ENCODE assay signal across 24 cellular contexts in the genomic region with DNA sequence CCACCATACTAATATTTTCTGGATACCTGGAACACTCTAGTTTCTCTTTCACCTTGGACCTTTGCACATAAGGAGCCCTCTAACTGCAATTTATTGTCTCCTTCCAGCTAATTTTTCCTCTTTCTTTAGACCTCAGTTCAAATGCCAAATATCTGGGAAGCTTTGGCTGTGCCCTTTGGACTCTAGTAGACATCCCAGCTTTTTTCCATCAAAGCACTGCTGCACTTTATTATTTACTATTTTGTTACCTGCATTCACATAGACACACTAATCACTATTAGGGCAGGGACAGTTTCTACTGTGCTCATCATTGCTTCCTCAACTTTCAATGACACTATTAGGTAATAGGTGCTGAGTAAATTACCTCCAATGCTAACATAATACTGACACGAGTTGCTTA. TPM values are rescaled to one million over a fixed set of nuclear protein-coding genes. Genes with fewer than 3 reads are reported as not detected.
DNase-seq lines count a peak whose midpoint lies in the region; ATAC-seq, FAIRE-seq and TF ChIP-seq lines count a peak whose summit lies in the region.
"Had no signal": no experiment of that assay in that cellular context is flagged by ENCODE, and none has a peak within 500 bp of the region (broad histone marks: within the 10 kb centered on the region; RNA-seq: fewer than 3 reads in every experiment).

No MANE protein-coding gene starts in this region.

- no peaks in the 10 kb centered on the region for H3K27me3 ChIP-seq in heart right ventricle
- H3K27me3 ChIP-seq in HepG2 (ENCODE audit: control insufficient read depth in 1 of 2, insufficient read depth in 2 of 2, low read length in 2 of 2), result no peaks in the 10 kb centered on the region; a peak in 1 of 5 replicates
- H3K27me3 ChIP-seq in testis, result no peaks in the 10 kb centered on the region
- H3K27me3 ChIP-seq: gastrocnemius medialis, SJSA1, suprapubic skin had no signal

- TF ChIP-seq CTCF in heart right ventricle (IDR thresholded peaks at IDR 0.05) (no peak), HepG2 (CRISPR knock-in tag; IDR thresholded peaks at IDR 0.05) (no peak), testis (IDR thresholded peaks at IDR 0.05) (no peak)

- peaks cover 21% of the 10 kb centered on the region for H3K36me3 Mint-ChIP-seq in activated T-helper 1 cell treated with anti-CD3 and anti-CD28 coated beads, Interleukin-12 subunit alpha, Interleukin-12 subunit beta, Interleukin-2, Interleukin-4 antibody, amounts not matched to agents 30 ng/mL and 10 ng/mL and 1 ng/mL, durations not matched to agents 14 hours and 24 hours and 36 hours (ENCODE audit: low read depth)

- peak overlapping the region in 7 of 10 donors; percentile 58 to 91 (median 72) for H3K4me3 ChIP-seq in heart right ventricle
- H3K4me3 ChIP-seq in HepG2 (replicated peaks in 1 of 3; ENCODE audit: insufficient read depth in 1 of 3, low read depth in 2 of 3, low read length in 3 of 3), result peak overlapping the region in 2 of 3 experiments; percentile 8 to 80; a peak in 2 of 6 replicates
- no peak overlapping the region for H3K4me3 ChIP-seq in testis
- H3K4me3 ChIP-seq: K562, SJSA1, smooth muscle cell had no signal

- H3K27me3 Mint-ChIP-seq in activated T-helper 1 cell treated with anti-CD3 and anti-CD28 coated beads, Interleukin-12 subunit alpha, Interleukin-12 subunit beta, Interleukin-2, Interleukin-4 antibody, amounts not matched to agents 30 ng/mL and 10 ng/mL and 1 ng/mL, durations not matched to agents 14 hours and 24 hours and 36 hours (ENCODE audit: insufficient read depth), result no peaks in the 10 kb centered on the region
- H3K27me3 Mint-ChIP-seq: progenitor cell of endocrine pancreas had no signal

- no peaks in the 10 kb centered on the region for H3K9me3 Mint-ChIP-seq in activated T-helper 1 cell treated with anti-CD3 and anti-CD28 coated beads, Interleukin-12 subunit alpha, Interleukin-12 subunit beta, Interleukin-2, Interleukin-4 antibody, amounts not matched to agents 30 ng/mL and 10 ng/mL and 1 ng/mL, durations not matched to agents 14 hours and 24 hours and 36 hours

- H3K27ac Mint-ChIP-seq in activated T-helper 1 cell treated with anti-CD3 and anti-CD28 coated beads, Interleukin-12 subunit alpha, Interleukin-12 subunit beta, Interleukin-2, Interleukin-4 antibody, amounts not matched to agents 30 ng/mL and 10 ng/mL and 1 ng/mL, durations not matched to agents 14 hours and 24 hours and 36 hours, result peak overlapping the region; percentile 4
- H3K27ac Mint-ChIP-seq: nephron had no signal

- no TSS peak for BruUV-seq in HepG2 (replicated peaks; lab: Mats Ljungman, UMichigan)

- H4K20me1 ChIP-seq in HepG2 (ENCODE audit: insufficient read depth, low read length), result no peaks in the 10 kb centered on the region

- peak overlapping the region; percentile 89 for H3K4me2 ChIP-seq in HepG2 (ENCODE audit: low read depth, low read length)
- H3K4me2 ChIP-seq: smooth muscle cell had no signal

- no peak overlapping the region for H3K9ac ChIP-seq in HepG2 (ENCODE audit: insufficient read depth, low read depth, low read length)

- peaks cover 4 to 43% (median 33%) of the 10 kb centered on the region in 9 donors for H3K4me1 ChIP-seq in heart right ventricle
- H3K4me1 ChIP-seq in HepG2 (ENCODE audit: insufficient read depth, low read length), result peaks cover 39% of the 10 kb centered on the region
- peaks cover 11% of the 10 kb centered on the region for H3K4me1 ChIP-seq in testis

- no peak for FAIRE-seq in HepG2 (lab: Jason Lieb, UNC)
- FAIRE-seq: H1, K562 had no signal

- H3K36me3 ChIP-seq in heart right ventricle (peaks cover 0 to 13% (median 0%) of the 10 kb centered on the region in 9 donors), HepG2 (replicated peaks in 1 of 2; ENCODE audit: control insufficient read depth in 1 of 2, insufficient read depth in 2 of 2, low read length in 2 of 2) (0 out of 5 replicates have a peak, but pooled peaks cover 0 to under 1% of the 10 kb centered on the region in 2 experiments), testis (ENCODE audit: low read depth, missing control alignments) (no peaks in the 10 kb centered on the region)
- H3K36me3 ChIP-seq: gastrocnemius medialis, SJSA1, suprapubic skin had no signal

- POLR2A ChIA-PET in HepG2 (lab: Yijun Ruan, JAX), result no interaction called here

- H2AFZ ChIP-seq in HepG2 (ENCODE audit: low read length), result no peak overlapping the region

- in situ Hi-C loops in HepG2 (cut with HindIII; ENCODE audit: extremely low pct_ligation_motif_present, low pct_unique_long_range_greater_than_20kb), result no loop called here

- TF ChIP-seq EP300 in HepG2 (IDR thresholded peaks at IDR 0.05; ENCODE audit: low read depth in 2 of 2, low read length in 2 of 2) (no peak), HepG2 (CRISPR knock-in tag; IDR thresholded peaks at IDR 0.05; ENCODE audit: borderline replicate concordance) (no peak)

- H3K9me3 ChIP-seq in heart right ventricle, result no peaks in the 10 kb centered on the region
- peaks cover 5% of the 10 kb centered on the region for H3K9me3 ChIP-seq in HepG2 (ENCODE audit: low read length)
- no peaks in the 10 kb centered on the region for H3K9me3 ChIP-seq in testis
- H3K9me3 ChIP-seq: gastrocnemius medialis, SJSA1, suprapubic skin had no signal

- no peak for TF ChIP-seq RAD21 in HepG2 (CRISPR knock-in tag; IDR thresholded peaks at IDR 0.05)

- CTCF ChIA-PET in HepG2 (lab: Yijun Ruan, JAX; ENCODE audit: low intra/inter-chr PET ratio, low total read pairs), result no interaction called here

- ATAC-seq in heart right ventricle, result no peak
- ATAC-seq in Right ventricle myocardium inferior, result no peak
- ATAC-seq in HepG2, result no peak
- no peak for ATAC-seq in GM18502 (IDR thresholded peaks at IDR 0.05; ENCODE audit: poor library complexity, unreplicated experiment)
- ATAC-seq in HG02642 (IDR thresholded peaks at IDR 0.05; ENCODE audit: poor library complexity, unreplicated experiment), result no peak
- ATAC-seq: gastrocnemius medialis, K562 had no signal

- intact Hi-C loops in heart right ventricle (cut with DNase I), result loop anchor here in 4 of 10 donors (10.0 kb wide), 3 partner anchors 51 to 139 kb away; a partner anchor contains a TSS
- intact Hi-C loops in Right ventricle myocardium inferior (cut with DNase I), result loop anchor here (10.0 kb wide), 1 partner anchor 89 kb away; no protein-coding TSS in a partner anchor
- intact Hi-C loops in activated T-helper 1 cell treated with anti-CD3 and anti-CD28 coated beads, Interleukin-12 subunit alpha, Interleukin-12 subunit beta, Interleukin-2, Interleukin-4 antibody, amounts not matched to agents 30 ng/mL and 10 ng/mL and 1 ng/mL, durations not matched to agents 14 hours and 24 hours and 36 hours (cut with micrococcal nuclease), result no loop called here
- intact Hi-C loops in HepG2 (cut with micrococcal nuclease; ENCODE audit: unreplicated experiment), result no loop called here
- intact Hi-C loops in testis (cut with DNase I; ENCODE audit: low total_unique reads), result no loop called here

- 40 to 43% methylated on average over 1 of the region's 1 CpG for WGBS in heart right ventricle, 2 donors
- 41% methylated on average over 1 of the region's 1 CpG for WGBS in HepG2 (ENCODE audit: low lambda C conversion rate)
- WGBS in testis, 2 donors, result 52 to 71% methylated on average over 1 of the region's 1 CpG

- peak overlapping the region; percentile 92 for H3K4me3 Mint-ChIP-seq in activated T-helper 1 cell treated with anti-CD3 and anti-CD28 coated beads, Interleukin-12 subunit alpha, Interleukin-12 subunit beta, Interleukin-2, Interleukin-4 antibody, amounts not matched to agents 30 ng/mL and 10 ng/mL and 1 ng/mL, durations not matched to agents 14 hours and 24 hours and 36 hours

- peaks cover 6% of the 10 kb centered on the region for H3K79me2 ChIP-seq in HepG2 (ENCODE audit: insufficient read depth, low read length)

- DNase-seq in heart right ventricle, result no peak
- no peak for DNase-seq in Right ventricle myocardium inferior (ENCODE audit: missing footprints)
- DNase-seq in activated T-helper 1 cell treated with anti-CD3 and anti-CD28 coated beads, Interleukin-12 subunit alpha, Interleukin-12 subunit beta, Interleukin-2, Interleukin-4 antibody, amounts not matched to agents 30 ng/mL and 10 ng/mL and 1 ng/mL, durations not matched to agents 14 hours and 24 hours and 36 hours (ENCODE audit: low spot score), result no peak
- DNase-seq in HepG2 (ENCODE audit: low spot score), result peak; percentile 9
- no peak for DNase-seq in testis
- no peak for DNase-seq in NOMO-1 treated with DMSO at 0.1 percent for 48 hours (lab: John Stamatoyannopoulos, UW; ENCODE audit: unreplicated experiment)
- DNase-seq: activated CD4-positive, alpha-beta T cell treated with anti-CD3 and anti-CD28 coated beads for 4 hours; aorta; gastrocnemius medialis; GDM1; NCI-H1092; OCI-M1; stimulated activated CD4-positive, alpha-beta T cell treated with anti-CD3 and anti-CD28 coated beads, Interleukin-4, amount 100 ng/mL, for 4 hours; stimulated activated CD8-positive, alpha-beta memory T cell treated with anti-CD3 and anti-CD28 coated beads, Interleukin-4, amount 100 ng/mL, for 48 hours had no signal

- TF ChIP-seq POLR2A in HepG2 (IDR thresholded peaks at IDR 0.05; ENCODE audit: insufficient read depth in 1 of 2, low read depth in 2 of 2, low read length in 2 of 2) (no peak), testis (IDR thresholded peaks at IDR 0.05) (no peak)

- H3K27ac ChIP-seq in heart right ventricle (no peak overlapping the region), HepG2 (ENCODE audit: extremely low read length, insufficient read depth, low read length) (no peak overlapping the region), testis (no peak overlapping the region)
- H3K27ac ChIP-seq: HL-60, SJSA1 had no signal

- H3K4me1 Mint-ChIP-seq in activated T-helper 1 cell treated with anti-CD3 and anti-CD28 coated beads, Interleukin-12 subunit alpha, Interleukin-12 subunit beta, Interleukin-2, Interleukin-4 antibody, amounts not matched to agents 30 ng/mL and 10 ng/mL and 1 ng/mL, durations not matched to agents 14 hours and 24 hours and 36 hours (ENCODE audit: low read depth), result peaks cover 53% of the 10 kb centered on the region

RNA-seq across cellular contexts. Expression of a gene that starts 2.1 kb away (rescaled TPM):
- total RNA-seq in heart right ventricle (10 to 100 TPM in 1 of 10 donors, 1 to 10 TPM in 9; 3.0 to 15.2 (median 5.0) TPM), Right ventricle myocardium inferior (4.7 TPM), HepG2 (2016; rRNA removed; fragmentation: Illumina TruSeq; extraction: Trizol) (8.2 and 12.2 TPM in 2 replicates), testis (10 to 100 TPM in 1 of 2 donors, 1 to 10 TPM in 1; 8.4 to 10.2 TPM)
- polyA plus RNA-seq in heart right ventricle (1 to 10 TPM; 1.5 to 2.3 TPM), HepG2 (2011; rRNA removed) (2.4 and 3.0 TPM in 2 replicates), testis (ENCODE audit: insufficient read depth, low read depth, low replicate concordance) (4.9 TPM)
- total RNA-seq in activated T-helper 1 cell treated with anti-CD3 and anti-CD28 coated beads, Interleukin-12 subunit alpha, Interleukin-12 subunit beta, Interleukin-2, Interleukin-4 antibody, amounts not matched to agents 30 ng/mL and 10 ng/mL and 1 ng/mL, durations not matched to agents 14 hours and 24 hours and 36 hours, result 6.1 and 6.5 TPM in 2 replicates
- total RNA-seq in HepG2 (2016; cell fraction: cytosol; rRNA removed; fragmentation: Illumina TruSeq; extraction: Trizol; ENCODE audit: low read depth), result 0.91 and 1.3 TPM in 2 replicates
- total RNA-seq in HepG2 (2016; cell fraction: insoluble cytoplasmic fraction; rRNA removed; fragmentation: Illumina TruSeq; extraction: Trizol), result 8.1 and 11.7 TPM in 2 replicates
- total RNA-seq in HepG2 (2016; cell fraction: membrane; rRNA removed; fragmentation: Illumina TruSeq; extraction: Trizol), result 2.6 and 3.2 TPM in 2 replicates
- total RNA-seq in HepG2 (2016; cell fraction: nucleus; rRNA removed; fragmentation: Illumina TruSeq; extraction: Trizol), result 8.1 and 8.4 TPM in 2 replicates
- polyA plus RNA-seq in HepG2 (2011; cell fraction: cytosol; rRNA removed), result 1.1 and 1.9 TPM in 2 replicates
- 2.3 and 3.2 TPM in 2 replicates for polyA plus RNA-seq in HepG2 (2011; cell fraction: nucleus; rRNA removed)
- 3.1 and 3.3 TPM in 2 replicates for polyA plus RNA-seq in HepG2 (2012)
- polyA plus RNA-seq in HepG2 (2016; cell fraction: cytosol; fragmentation: Illumina TruSeq; extraction: Trizol; ENCODE audit: low read depth), result 0.42 and 0.43 TPM in 2 replicates
- polyA plus RNA-seq in HepG2 (2016; cell fraction: insoluble cytoplasmic fraction; fragmentation: Illumina TruSeq; extraction: Trizol; ENCODE audit: low read depth), result 5.9 and 6.7 TPM in 2 replicates
- 0.74 and 0.97 TPM in 2 replicates for polyA plus RNA-seq in HepG2 (2016; cell fraction: membrane; fragmentation: Illumina TruSeq; extraction: Trizol; ENCODE audit: low read depth)
- polyA plus RNA-seq in HepG2 (2016; cell fraction: nucleus; fragmentation: Illumina TruSeq; extraction: Trizol; ENCODE audit: insufficient read depth, low read depth), result 5.9 and 6.0 TPM in 2 replicates
- polyA minus RNA-seq in HepG2 (2011; rRNA and poly(A)+ RNA removed; ENCODE audit: low replicate concordance), result 0.75 and 1.6 TPM in 2 replicates
- 1.9 and 2.4 TPM in 2 replicates for polyA minus RNA-seq in HepG2 (2011; cell fraction: cytosol; rRNA and poly(A)+ RNA removed)
- 8.5 and 11.7 TPM in 2 replicates for polyA minus RNA-seq in HepG2 (2011; cell fraction: nucleus; rRNA and poly(A)+ RNA removed)

RNA-seq across cellular contexts. Expression of a gene that starts 28.2 kb away (rescaled TPM):
- total RNA-seq in heart right ventricle (10 to 100 TPM; 11.3 to 19.6 (median 16.2) TPM), Right ventricle myocardium inferior (12.5 TPM), HepG2 (2016; rRNA removed; fragmentation: Illumina TruSeq; extraction: Trizol) (13.3 and 17.9 TPM in 2 replicates), testis (10 to 100 TPM; 24.8 to 43.3 TPM)
- polyA plus RNA-seq in heart right ventricle (1 to 10 TPM; 3.6 to 6.4 TPM), HepG2 (2011; rRNA removed) (19.0 and 22.5 TPM in 2 replicates), testis (ENCODE audit: insufficient read depth, low read depth, low replicate concordance) (58.6 TPM)
- total RNA-seq in activated T-helper 1 cell treated with anti-CD3 and anti-CD28 coated beads, Interleukin-12 subunit alpha, Interleukin-12 subunit beta, Interleukin-2, Interleukin-4 antibody, amounts not matched to agents 30 ng/mL and 10 ng/mL and 1 ng/mL, durations not matched to agents 14 hours and 24 hours and 36 hours, result 8.7 and 11.0 TPM in 2 replicates
- 75.6 and 99.3 TPM in 2 replicates for total RNA-seq in HepG2 (2016; cell fraction: cytosol; rRNA removed; fragmentation: Illumina TruSeq; extraction: Trizol; ENCODE audit: low read depth)
- total RNA-seq in HepG2 (2016; cell fraction: insoluble cytoplasmic fraction; rRNA removed; fragmentation: Illumina TruSeq; extraction: Trizol), result 15.4 and 19.6 TPM in 2 replicates
- 37.2 and 52.4 TPM in 2 replicates for total RNA-seq in HepG2 (2016; cell fraction: membrane; rRNA removed; fragmentation: Illumina TruSeq; extraction: Trizol)
- total RNA-seq in HepG2 (2016; cell fraction: nucleus; rRNA removed; fragmentation: Illumina TruSeq; extraction: Trizol), result 8.6 and 10.5 TPM in 2 replicates
- 3.6 and 3.7 TPM in 2 replicates for polyA plus RNA-seq in HepG2 (2011; cell fraction: cytosol; rRNA removed)
- 2.2 and 2.6 TPM in 2 replicates for polyA plus RNA-seq in HepG2 (2011; cell fraction: nucleus; rRNA removed)
- 23.4 and 24.0 TPM in 2 replicates for polyA plus RNA-seq in HepG2 (2012)
- 83.9 and 98.8 TPM in 2 replicates for polyA plus RNA-seq in HepG2 (2016; cell fraction: cytosol; fragmentation: Illumina TruSeq; extraction: Trizol; ENCODE audit: low read depth)
- 14.9 and 15.5 TPM in 2 replicates for polyA plus RNA-seq in HepG2 (2016; cell fraction: insoluble cytoplasmic fraction; fragmentation: Illumina TruSeq; extraction: Trizol; ENCODE audit: low read depth)
- polyA plus RNA-seq in HepG2 (2016; cell fraction: membrane; fragmentation: Illumina TruSeq; extraction: Trizol; ENCODE audit: low read depth), result 31.9 and 41.5 TPM in 2 replicates
- 11.4 and 12.7 TPM in 2 replicates for polyA plus RNA-seq in HepG2 (2016; cell fraction: nucleus; fragmentation: Illumina TruSeq; extraction: Trizol; ENCODE audit: insufficient read depth, low read depth)
- 5.2 and 6.4 TPM in 2 replicates for polyA minus RNA-seq in HepG2 (2011; rRNA and poly(A)+ RNA removed; ENCODE audit: low replicate concordance)
- polyA minus RNA-seq in HepG2 (2011; cell fraction: cytosol; rRNA and poly(A)+ RNA removed), result 3.5 TPM in 1 of 2 replicates, not detected in the other
- polyA minus RNA-seq in HepG2 (2011; cell fraction: nucleus; rRNA and poly(A)+ RNA removed), result 4.6 and 4.9 TPM in 2 replicates

RNA-seq across cellular contexts. Expression of a gene that starts 28.5 kb away (rescaled TPM):
- total RNA-seq in heart right ventricle (10 to 100 TPM in 3 of 10 donors, 1 to 10 TPM in 7; 7.4 to 11.1 (median 9.1) TPM), Right ventricle myocardium inferior (8.7 TPM), HepG2 (2016; rRNA removed; fragmentation: Illumina TruSeq; extraction: Trizol) (19.6 and 28.8 TPM in 2 replicates), testis (10 to 100 TPM; 35.4 to 35.9 TPM)
- polyA plus RNA-seq in heart right ventricle (1 to 10 TPM; 4.4 to 6.4 TPM), HepG2 (2011; rRNA removed) (6.1 and 6.8 TPM in 2 replicates), testis (ENCODE audit: insufficient read depth, low read depth, low replicate concordance) (10.8 TPM)
- total RNA-seq in activated T-helper 1 cell treated with anti-CD3 and anti-CD28 coated beads, Interleukin-12 subunit alpha, Interleukin-12 subunit beta, Interleukin-2, Interleukin-4 antibody, amounts not matched to agents 30 ng/mL and 10 ng/mL and 1 ng/mL, durations not matched to agents 14 hours and 24 hours and 36 hours, result 14.8 and 15.1 TPM in 2 replicates
- total RNA-seq in HepG2 (2016; cell fraction: cytosol; rRNA removed; fragmentation: Illumina TruSeq; extraction: Trizol; ENCODE audit: low read depth), result 1.3 and 1.6 TPM in 2 replicates
- total RNA-seq in HepG2 (2016; cell fraction: insoluble cytoplasmic fraction; rRNA removed; fragmentation: Illumina TruSeq; extraction: Trizol), result 19.8 and 28.1 TPM in 2 replicates
- 6.3 and 8.0 TPM in 2 replicates for total RNA-seq in HepG2 (2016; cell fraction: membrane; rRNA removed; fragmentation: Illumina TruSeq; extraction: Trizol)
- total RNA-seq in HepG2 (2016; cell fraction: nucleus; rRNA removed; fragmentation: Illumina TruSeq; extraction: Trizol), result 22.5 and 24.6 TPM in 2 replicates
- polyA plus RNA-seq in HepG2 (2011; cell fraction: cytosol; rRNA removed), result 3.0 and 5.4 TPM in 2 replicates
- polyA plus RNA-seq in HepG2 (2011; cell fraction: nucleus; rRNA removed), result 5.5 and 6.1 TPM in 2 replicates
- polyA plus RNA-seq in HepG2 (2012), result 8.8 and 9.9 TPM in 2 replicates
- 0.35 and 0.49 TPM in 2 replicates for polyA plus RNA-seq in HepG2 (2016; cell fraction: cytosol; fragmentation: Illumina TruSeq; extraction: Trizol; ENCODE audit: low read depth)
- polyA plus RNA-seq in HepG2 (2016; cell fraction: insoluble cytoplasmic fraction; fragmentation: Illumina TruSeq; extraction: Trizol; ENCODE audit: low read depth), result 15.9 and 16.9 TPM in 2 replicates
- polyA plus RNA-seq in HepG2 (2016; cell fraction: membrane; fragmentation: Illumina TruSeq; extraction: Trizol; ENCODE audit: low read depth), result 1.6 and 1.9 TPM in 2 replicates
- polyA plus RNA-seq in HepG2 (2016; cell fraction: nucleus; fragmentation: Illumina TruSeq; extraction: Trizol; ENCODE audit: insufficient read depth, low read depth), result 12.4 and 13.5 TPM in 2 replicates
- polyA minus RNA-seq in HepG2 (2011; rRNA and poly(A)+ RNA removed; ENCODE audit: low replicate concordance), result 9.1 and 14.1 TPM in 2 replicates
- polyA minus RNA-seq in HepG2 (2011; cell fraction: cytosol; rRNA and poly(A)+ RNA removed), result 8.8 and 9.0 TPM in 2 replicates
- polyA minus RNA-seq in HepG2 (2011; cell fraction: nucleus; rRNA and poly(A)+ RNA removed), result 42.9 and 51.2 TPM in 2 replicates

RNA-seq across cellular contexts. Expression of a gene that starts 49.0 kb away (rescaled TPM):
- total RNA-seq in heart right ventricle, result 100 to 1,000 TPM; 101 to 186 (median 136) TPM
- polyA plus RNA-seq in heart right ventricle, result 100 to 1,000 TPM in 1 of 2 donors, 10 to 100 TPM in 1; 52.2 to 105 TPM
- 192 TPM for total RNA-seq in Right ventricle myocardium inferior
- 46.3 and 48.2 TPM in 2 replicates for total RNA-seq in activated T-helper 1 cell treated with anti-CD3 and anti-CD28 coated beads, Interleukin-12 subunit alpha, Interleukin-12 subunit beta, Interleukin-2, Interleukin-4 antibody, amounts not matched to agents 30 ng/mL and 10 ng/mL and 1 ng/mL, durations not matched to agents 14 hours and 24 hours and 36 hours
- total RNA-seq in HepG2 (2016; rRNA removed; fragmentation: Illumina TruSeq; extraction: Trizol), result 81.9 and 106 TPM in 2 replicates
- total RNA-seq in HepG2 (2016; cell fraction: cytosol; rRNA removed; fragmentation: Illumina TruSeq; extraction: Trizol; ENCODE audit: low read depth), result 16.0 and 16.3 TPM in 2 replicates
- 86.2 and 119 TPM in 2 replicates for total RNA-seq in HepG2 (2016; cell fraction: insoluble cytoplasmic fraction; rRNA removed; fragmentation: Illumina TruSeq; extraction: Trizol)
- total RNA-seq in HepG2 (2016; cell fraction: membrane; rRNA removed; fragmentation: Illumina TruSeq; extraction: Trizol), result 18.5 and 19.3 TPM in 2 replicates
- 35.9 and 39.7 TPM in 2 replicates for total RNA-seq in HepG2 (2016; cell fraction: nucleus; rRNA removed; fragmentation: Illumina TruSeq; extraction: Trizol)
- 21.5 and 31.2 TPM in 2 replicates for polyA plus RNA-seq in HepG2 (2011; rRNA removed)
- polyA plus RNA-seq in HepG2 (2011; cell fraction: cytosol; rRNA removed), result 28.6 and 29.6 TPM in 2 replicates
- polyA plus RNA-seq in HepG2 (2011; cell fraction: nucleus; rRNA removed), result 5.5 and 6.9 TPM in 2 replicates
- polyA plus RNA-seq in HepG2 (2012), result 27.7 and 34.6 TPM in 2 replicates
- 18.1 and 20.1 TPM in 2 replicates for polyA plus RNA-seq in HepG2 (2016; cell fraction: cytosol; fragmentation: Illumina TruSeq; extraction: Trizol; ENCODE audit: low read depth)
- polyA plus RNA-seq in HepG2 (2016; cell fraction: insoluble cytoplasmic fraction; fragmentation: Illumina TruSeq; extraction: Trizol; ENCODE audit: low read depth), result 93.0 and 110 TPM in 2 replicates
- 18.7 and 19.9 TPM in 2 replicates for polyA plus RNA-seq in HepG2 (2016; cell fraction: membrane; fragmentation: Illumina TruSeq; extraction: Trizol; ENCODE audit: low read depth)
- polyA plus RNA-seq in HepG2 (2016; cell fraction: nucleus; fragmentation: Illumina TruSeq; extraction: Trizol; ENCODE audit: insufficient read depth, low read depth), result 55.5 and 57.6 TPM in 2 replicates
- polyA minus RNA-seq in HepG2 (2011; rRNA and poly(A)+ RNA removed; ENCODE audit: low replicate concordance), result 16.1 and 20.8 TPM in 2 replicates
- 13.8 and 18.9 TPM in 2 replicates for polyA minus RNA-seq in HepG2 (2011; cell fraction: cytosol; rRNA and poly(A)+ RNA removed)
- polyA minus RNA-seq in HepG2 (2011; cell fraction: nucleus; rRNA and poly(A)+ RNA removed), result 9.1 and 13.1 TPM in 2 replicates
- total RNA-seq in testis, result 10 to 100 TPM; 56.4 to 61.8 TPM
- polyA plus RNA-seq in testis (ENCODE audit: insufficient read depth, low read depth, low replicate concordance), result 97.9 TPM

Comparison
In these comparisons a context has a peak if more than half of its experiments do, and no peak if none do; other contexts are left out.
1. H3K4me3 ChIP-seq: peak in heart right ventricle (7 of 10) and HepG2 (2 of 3); none in testis (0 of 2).